10 cellular contexts compared by ENCODE assay signal in genomic region chr7:130940907-130941306, GRCh38.
A peak's percentile ranks its signal among the peaks of the same experiment; 100 is the strongest.
DNase-seq lines count a peak whose midpoint lies in the region; TF ChIP-seq lines count a peak whose summit lies in the region.
"Had no signal": no experiment of that assay in that cellular context is flagged by ENCODE, and none has a peak within 500 bp of the region (broad histone marks: within the 10 kb centered on the region; RNA-seq: fewer than 3 reads in every experiment).

No MANE protein-coding gene starts in this region.

- peaks cover 62% of the 10 kb centered on the region for H3K36me3 Mint-ChIP-seq in activated T-helper 1 cell treated with anti-CD3 and anti-CD28 coated beads, Interleukin-12 subunit alpha, Interleukin-12 subunit beta, Interleukin-2, Interleukin-4 antibody, amounts not matched to agents 30 ng/mL and 10 ng/mL and 1 ng/mL, durations not matched to agents 14 hours and 24 hours and 36 hours (ENCODE audit: low read depth)
- no peaks in the 10 kb centered on the region for H3K36me3 Mint-ChIP-seq in immature natural killer cell

- intact Hi-C loops in activated T-helper 1 cell treated with anti-CD3 and anti-CD28 coated beads, Interleukin-12 subunit alpha, Interleukin-12 subunit beta, Interleukin-2, Interleukin-4 antibody, amounts not matched to agents 30 ng/mL and 10 ng/mL and 1 ng/mL, durations not matched to agents 14 hours and 24 hours and 36 hours (cut with micrococcal nuclease) = loop anchor here (10.0 kb wide), 1 partner anchor 46 kb away; no protein-coding TSS in a partner anchor
- intact Hi-C loops in stomach (cut with DNase I; ENCODE audit: low total_unique reads) = no loop called here

- peak overlapping the region; percentile 65 for H3K4me3 Mint-ChIP-seq in activated T-helper 1 cell treated with anti-CD3 and anti-CD28 coated beads, Interleukin-12 subunit alpha, Interleukin-12 subunit beta, Interleukin-2, Interleukin-4 antibody, amounts not matched to agents 30 ng/mL and 10 ng/mL and 1 ng/mL, durations not matched to agents 14 hours and 24 hours and 36 hours
- peak overlapping the region; percentile 78 to 90 (median 82) for H3K4me3 Mint-ChIP-seq in immature natural killer cell

- TF ChIP-seq POLR2A in stomach (IDR thresholded peaks at IDR 0.05) = no peak

- H3K4me1 Mint-ChIP-seq in activated T-helper 1 cell treated with anti-CD3 and anti-CD28 coated beads, Interleukin-12 subunit alpha, Interleukin-12 subunit beta, Interleukin-2, Interleukin-4 antibody, amounts not matched to agents 30 ng/mL and 10 ng/mL and 1 ng/mL, durations not matched to agents 14 hours and 24 hours and 36 hours (ENCODE audit: low read depth) = peaks cover 94% of the 10 kb centered on the region
- peaks cover 75 to 95% of the 10 kb centered on the region in 2 donors for H3K4me1 Mint-ChIP-seq in immature natural killer cell

- H3K4me3 ChIP-seq in stomach (peak overlapping the region; percentile 34 to 46 (median 40)), Karpas-422 (ENCODE audit: low read length) (no peak overlapping the region)

- H3K27ac ChIP-seq in stomach (peak overlapping the region; percentile 80 to 93 (median 84)), Karpas-422 (ENCODE audit: low read length) (no peak overlapping the region)
- H3K27ac ChIP-seq: 22Rv1 had no signal

- H3K4me1 ChIP-seq in stomach (peaks cover 31 to 85% (median 56%) of the 10 kb centered on the region in 4 donors), Karpas-422 (ENCODE audit: low read length) (peaks cover 71% of the 10 kb centered on the region)

- 18 to 66% (median 32%) methylated on average over 7 of the region's 7 CpGs for WGBS in stomach, 5 donors

- no peaks in the 10 kb centered on the region for H3K27me3 ChIP-seq in stomach
- H3K27me3 ChIP-seq in Karpas-422 (ENCODE audit: low read length) = no peaks in the 10 kb centered on the region

- TF ChIP-seq CTCF in stomach (IDR thresholded peaks at IDR 0.05) = no peak

- no peak for TF ChIP-seq EP300 in stomach (IDR thresholded peaks at IDR 0.05)

- H2AFZ ChIP-seq in Karpas-422 (ENCODE audit: low read length) = no peak overlapping the region

- DNase-seq in DMS53 (lab: John Stamatoyannopoulos, UW) (peak; percentile 67), DMS53 treated with DMSO at 0.1 percent for 48 hours (lab: John Stamatoyannopoulos, UW; ENCODE audit: unreplicated experiment) (no peak), immature natural killer cell (no peak), stomach (no peak), Karpas-422 (no peak), NK-92 (lab: John Stamatoyannopoulos, UW; ENCODE audit: unreplicated experiment) (no peak)
- DNase-seq in activated T-helper 1 cell treated with anti-CD3 and anti-CD28 coated beads, Interleukin-12 subunit alpha, Interleukin-12 subunit beta, Interleukin-2, Interleukin-4 antibody, amounts not matched to agents 30 ng/mL and 10 ng/mL and 1 ng/mL, durations not matched to agents 14 hours and 24 hours and 36 hours (ENCODE audit: low spot score) = no peak
- no peak for DNase-seq in stimulated activated CD8-positive, alpha-beta memory T cell treated with anti-CD3 and anti-CD28 coated beads, Interleukin-4, amount 100 ng/mL, for 48 hours
- DNase-seq: activated CD4-positive, alpha-beta T cell treated with anti-CD3 and anti-CD28 coated beads, Interleukin-2, amount 50 U/mL, for 1 hour had no signal

- H4K20me1 ChIP-seq in Karpas-422 (ENCODE audit: insufficient read depth, low read depth, low read length) = no peaks in the 10 kb centered on the region; the same call in 1 of the 2 replicates

- peaks cover 0 to 16% (median 6%) of the 10 kb centered on the region in 4 donors for H3K36me3 ChIP-seq in stomach
- H3K36me3 ChIP-seq in Karpas-422 (ENCODE audit: insufficient read depth, low read length) = peaks cover 78% of the 10 kb centered on the region

- no peaks in the 10 kb centered on the region for H3K27me3 Mint-ChIP-seq in activated T-helper 1 cell treated with anti-CD3 and anti-CD28 coated beads, Interleukin-12 subunit alpha, Interleukin-12 subunit beta, Interleukin-2, Interleukin-4 antibody, amounts not matched to agents 30 ng/mL and 10 ng/mL and 1 ng/mL, durations not matched to agents 14 hours and 24 hours and 36 hours (ENCODE audit: insufficient read depth)
- peaks cover 2 to 40% (median 18%) of the 10 kb centered on the region in 3 donors for H3K27me3 Mint-ChIP-seq in immature natural killer cell (ENCODE audit: low read depth in 3 of 3)

- no peak overlapping the region for H3K4me2 ChIP-seq in Karpas-422 (ENCODE audit: low read depth, low read length, poor library complexity, severe bottlenecking)

- H3K79me2 ChIP-seq in Karpas-422 (ENCODE audit: low read length) = peaks cover 100% of the 10 kb centered on the region

- H3K9ac ChIP-seq in Karpas-422 (ENCODE audit: low read length) = no peak overlapping the region

- H3K9me3 Mint-ChIP-seq in activated T-helper 1 cell treated with anti-CD3 and anti-CD28 coated beads, Interleukin-12 subunit alpha, Interleukin-12 subunit beta, Interleukin-2, Interleukin-4 antibody, amounts not matched to agents 30 ng/mL and 10 ng/mL and 1 ng/mL, durations not matched to agents 14 hours and 24 hours and 36 hours = no peaks in the 10 kb centered on the region
- H3K9me3 Mint-ChIP-seq in immature natural killer cell = no peaks in the 10 kb centered on the region

- H3K9me3 ChIP-seq in stomach (no peaks in the 10 kb centered on the region), Karpas-422 (ENCODE audit: low read length) (no peaks in the 10 kb centered on the region)

- H3K27ac Mint-ChIP-seq in activated T-helper 1 cell treated with anti-CD3 and anti-CD28 coated beads, Interleukin-12 subunit alpha, Interleukin-12 subunit beta, Interleukin-2, Interleukin-4 antibody, amounts not matched to agents 30 ng/mL and 10 ng/mL and 1 ng/mL, durations not matched to agents 14 hours and 24 hours and 36 hours = peak overlapping the region; percentile 76
- peak overlapping the region; percentile 76 to 93 (median 86) for H3K27ac Mint-ChIP-seq in immature natural killer cell

- H3K9me2 ChIP-seq in Karpas-422 (replicated peaks; ENCODE audit: insufficient read depth, low read length) = no peaks in the 10 kb centered on the region
